8 cellular contexts compared by ENCODE assay signal in genomic region chr10:99619090-99619800, GRCh38. TPM values are rescaled to one million over a fixed set of nuclear protein-coding genes. Genes with fewer than 3 reads are reported as not detected.
A peak's percentile ranks its signal among the peaks of the same experiment; 100 is the strongest.
DNase-seq lines count a peak whose midpoint lies in the region; ATAC-seq lines count a peak whose summit lies in the region.

No MANE protein-coding gene starts in this region.

- H3K9me3 ChIP-seq in HUES64 (ENCODE audit: insufficient read depth, low read depth, low read length) (no peaks in the 10 kb centered on the region), subcutaneous abdominal adipose tissue (ENCODE audit: control insufficient read depth in 5 of 5, low read length in 5 of 5) (no peaks in the 10 kb centered on the region)

- ATAC-seq in activated naive CD8-positive, alpha-beta T cell treated with anti-CD3 and anti-CD28 coated beads, Interleukin-2, amount 10 ng/mL, durations not matched to agents 7 days and 5 days (ENCODE audit: low read depth) = no peak

- peaks cover 15% of the 10 kb centered on the region for H3K36me3 Mint-ChIP-seq in activated naive CD8-positive, alpha-beta T cell treated with anti-CD3 and anti-CD28 coated beads, Interleukin-2, amount 10 ng/mL, durations not matched to agents 7 days and 5 days
- peaks cover 0 to 4% (median 0%) of the 10 kb centered on the region in 3 donors for H3K36me3 Mint-ChIP-seq in immature natural killer cell

- peak overlapping the region; percentile 89 for H3K27ac Mint-ChIP-seq in activated naive CD8-positive, alpha-beta T cell treated with anti-CD3 and anti-CD28 coated beads, Interleukin-2, amount 10 ng/mL, durations not matched to agents 7 days and 5 days
- peak overlapping the region; percentile 76 to 90 (median 86) for H3K27ac Mint-ChIP-seq in immature natural killer cell

- H3K27ac ChIP-seq in HUES64 (ENCODE audit: low read depth, low read length) = no peak overlapping the region
- H3K27ac ChIP-seq in subcutaneous abdominal adipose tissue (ENCODE audit: low read depth, low read length) = peak overlapping the region; percentile 75

- H3K27me3 Mint-ChIP-seq in activated naive CD8-positive, alpha-beta T cell treated with anti-CD3 and anti-CD28 coated beads, Interleukin-2, amount 10 ng/mL, durations not matched to agents 7 days and 5 days = peaks cover 2% of the 10 kb centered on the region
- H3K27me3 Mint-ChIP-seq in immature natural killer cell (ENCODE audit: low read depth in 3 of 3) = peaks cover 0 to 7% (median 3%) of the 10 kb centered on the region in 3 donors

- H3K36me3 ChIP-seq in HUES64 (ENCODE audit: insufficient read depth, low read length) = no peaks in the 10 kb centered on the region
- peaks cover 0 to 7% (median 0%) of the 10 kb centered on the region in 5 donors for H3K36me3 ChIP-seq in subcutaneous abdominal adipose tissue (ENCODE audit: control insufficient read depth in 5 of 5, insufficient read depth in 5 of 5, low read length in 5 of 5)

- H3K9me3 Mint-ChIP-seq in activated naive CD8-positive, alpha-beta T cell treated with anti-CD3 and anti-CD28 coated beads, Interleukin-2, amount 10 ng/mL, durations not matched to agents 7 days and 5 days = no peaks in the 10 kb centered on the region
- no peaks in the 10 kb centered on the region for H3K9me3 Mint-ChIP-seq in immature natural killer cell

- POLR2A ChIA-PET in activated naive CD8-positive, alpha-beta T cell treated with anti-CD3 and anti-CD28 coated beads, Interleukin-2, amount 10 ng/mL, durations not matched to agents 7 days and 5 days (lab: Charles Lee) = interaction anchor here (2.0 to 3.9 kb wide), 3 partner anchors 40 to 189 kb away, joined by 10 to 22 read pairs (median 15); partner anchors contain the start of genes COX15, CUTC, ENTPD7 and GOT1

- H3K9ac ChIP-seq in HUES64 (ENCODE audit: low read depth, low read length) = peak overlapping the region; percentile 79
- H3K9ac ChIP-seq in subcutaneous abdominal adipose tissue (ENCODE audit: low read length in 5 of 5) = peak overlapping the region; percentile 84 to 98 (median 88)

- H3K4me3 ChIP-seq in HUES64 (ENCODE audit: low read length) (peak overlapping the region; percentile 96), subcutaneous abdominal adipose tissue (ENCODE audit: low read depth in 1 of 5, low read length in 5 of 5) (peak overlapping the region; percentile 76 to 93 (median 89))

- 23% methylated on average over 9 of the region's 9 CpGs for WGBS in HUES64

- H3K4me1 ChIP-seq in HUES64 (ENCODE audit: insufficient read depth, low read length) (peaks cover 23% of the 10 kb centered on the region), subcutaneous abdominal adipose tissue (ENCODE audit: control insufficient read depth in 5 of 5, insufficient read depth in 5 of 5, low read length in 5 of 5) (peaks cover 3 to 45% (median 36%) of the 10 kb centered on the region in 5 donors)

- peaks cover 40% of the 10 kb centered on the region for H3K4me1 Mint-ChIP-seq in activated naive CD8-positive, alpha-beta T cell treated with anti-CD3 and anti-CD28 coated beads, Interleukin-2, amount 10 ng/mL, durations not matched to agents 7 days and 5 days
- peaks cover 49 to 63% of the 10 kb centered on the region in 2 donors for H3K4me1 Mint-ChIP-seq in immature natural killer cell

- no peaks in the 10 kb centered on the region for H3K27me3 ChIP-seq in HUES64 (ENCODE audit: insufficient read depth, low read length)
- no peaks in the 10 kb centered on the region for H3K27me3 ChIP-seq in subcutaneous abdominal adipose tissue (ENCODE audit: control insufficient read depth in 5 of 5, insufficient read depth in 4 of 5, low read length in 5 of 5)

- H3K4me3 Mint-ChIP-seq in activated naive CD8-positive, alpha-beta T cell treated with anti-CD3 and anti-CD28 coated beads, Interleukin-2, amount 10 ng/mL, durations not matched to agents 7 days and 5 days = peak overlapping the region; percentile 96
- peak overlapping the region; percentile 77 to 89 (median 86) for H3K4me3 Mint-ChIP-seq in immature natural killer cell

- peak; percentile 46 for DNase-seq in CD1c-positive myeloid dendritic cell (ENCODE audit: extremely low spot score)
- no peak for DNase-seq in activated naive CD8-positive, alpha-beta T cell treated with anti-CD3 and anti-CD28 coated beads, Interleukin-2, amount 10 ng/mL, durations not matched to agents 7 days and 5 days
- peak; percentile 10 to 28 (median 23) for DNase-seq in immature natural killer cell
- DNase-seq in NCI-H2196 (lab: John Stamatoyannopoulos, UW; ENCODE audit: unreplicated experiment) = no peak
- no peak for DNase-seq in superior temporal gyrus (ENCODE audit: extremely low spot score)
- DNase-seq in NCI-H524 treated with DMSO at 0.1 percent for 48 hours (lab: John Stamatoyannopoulos, UW) = no peak

RNA-seq across cellular contexts. Expression of gene SLC25A28, which starts 1.0 kb away (rescaled TPM):
- polyA plus RNA-seq in HUES64 (2013, experiment 1 of 2) = 14.2 TPM
- 16.9 TPM for polyA plus RNA-seq in HUES64 (2013, experiment 2 of 2)
- total RNA-seq in activated naive CD8-positive, alpha-beta T cell treated with anti-CD3 and anti-CD28 coated beads, Interleukin-2, amount 10 ng/mL, durations not matched to agents 7 days and 5 days = 10 to 100 TPM; 77.2 to 84.7 TPM
- polyA plus RNA-seq in immature natural killer cell = 10 to 100 TPM; 12.5 to 21.0 (median 13.2) TPM

RNA-seq across cellular contexts. Expression of gene ENTPD7, which starts 40.1 kb away (rescaled TPM):
- polyA plus RNA-seq in HUES64 (2013, experiment 1 of 2) = 8.3 TPM
- 6.5 TPM for polyA plus RNA-seq in HUES64 (2013, experiment 2 of 2)
- 1 to 10 TPM; 3.3 to 3.5 TPM for total RNA-seq in activated naive CD8-positive, alpha-beta T cell treated with anti-CD3 and anti-CD28 coated beads, Interleukin-2, amount 10 ng/mL, durations not matched to agents 7 days and 5 days
- 1 to 10 TPM in 2 of 3 donors, under 1 TPM in 1; 0.76 to 2.8 (median 1.4) TPM for polyA plus RNA-seq in immature natural killer cell

Comparison
In these comparisons a context has a peak if more than half of its experiments do, and no peak if none do; other contexts are left out.
1. DNase-seq: peak in CD1c-positive myeloid dendritic cell (single experiment) and immature natural killer cell (3 of 3); none in activated naive CD8-positive, alpha-beta T cell treated with anti-CD3 and anti-CD28 coated beads, Interleukin-2, amount 10 ng/mL, durations not matched to agents 7 days and 5 days (single experiment), NCI-H2196 (single experiment), superior temporal gyrus (single experiment) and NCI-H524 treated with DMSO at 0.1 percent for 48 hours (single experiment).